ENCODE assay signal across 14 cellular contexts in the genomic region with DNA sequence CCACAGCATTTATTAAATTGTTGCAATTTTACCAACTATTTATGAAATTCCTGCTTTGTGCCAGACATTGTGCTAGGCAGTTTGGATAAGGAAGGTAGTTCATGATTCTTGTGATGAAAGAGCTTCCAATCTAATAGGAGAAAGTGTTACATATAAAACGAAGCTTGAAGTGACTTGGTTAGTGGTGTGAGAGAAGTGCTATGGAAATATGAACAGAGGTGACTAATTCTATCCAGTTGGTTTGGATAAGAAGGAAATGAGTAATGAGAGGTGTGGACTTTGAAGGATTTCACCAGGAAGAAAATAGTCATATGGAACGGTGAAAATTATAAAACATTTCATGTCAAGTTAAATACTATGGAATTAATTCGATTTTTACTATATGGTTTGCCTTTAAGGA. TPM values are rescaled to one million over a fixed set of nuclear protein-coding genes. Genes with fewer than 3 reads are reported as not detected.
DNase-seq lines count a peak whose midpoint lies in the region; FAIRE-seq and TF ChIP-seq lines count a peak whose summit lies in the region.
"Had no signal": no experiment of that assay in that cellular context is flagged by ENCODE, and none has a peak within 500 bp of the region (broad histone marks: within the 10 kb centered on the region; RNA-seq: fewer than 3 reads in every experiment).

No MANE protein-coding gene starts in this region.

- intact Hi-C loops in testis (cut with DNase I; ENCODE audit: low total_unique reads): no loop called here

- no peak overlapping the region for H3K9ac ChIP-seq in endocrine pancreas (ENCODE audit: control insufficient read depth, insufficient read depth, low read length)

- TF ChIP-seq CTCF in testis (IDR thresholded peaks at IDR 0.05): no peak

- FAIRE-seq in RCC 7860 (lab: Jason Lieb, UNC): peak; percentile 93

- H3K9me3 ChIP-seq in endocrine pancreas (ENCODE audit: control insufficient read depth, low read length) (no peaks in the 10 kb centered on the region), testis (no peaks in the 10 kb centered on the region)

- H3K27ac ChIP-seq in testis: no peak overlapping the region
- H3K27ac ChIP-seq: esophagus muscularis mucosa had no signal

- H3K27me3 ChIP-seq in endocrine pancreas (ENCODE audit: control insufficient read depth, insufficient read depth, low read length) (no peaks in the 10 kb centered on the region), testis (no peaks in the 10 kb centered on the region)
- H3K27me3 ChIP-seq: esophagus muscularis mucosa had no signal

- H3K4me1 ChIP-seq in endocrine pancreas (ENCODE audit: control insufficient read depth, insufficient read depth, low read length): no peaks in the 10 kb centered on the region
- no peaks in the 10 kb centered on the region for H3K4me1 ChIP-seq in testis
- H3K4me1 ChIP-seq: esophagus muscularis mucosa had no signal

- 80 to 83% methylated on average over 3 of the region's 3 CpGs for WGBS in testis, 2 donors

- H3K36me3 ChIP-seq in endocrine pancreas (ENCODE audit: control insufficient read depth, insufficient read depth, low read length) (no peaks in the 10 kb centered on the region), testis (ENCODE audit: low read depth, missing control alignments) (no peaks in the 10 kb centered on the region)
- H3K36me3 ChIP-seq: esophagus muscularis mucosa had no signal

- DNase-seq in GM03348 (ENCODE audit: low spot score): peak; percentile 62
- peak; percentile 75 for DNase-seq in RCC 7860 (ENCODE audit: low spot score)
- DNase-seq in non-pigmented ciliary epithelial cell (ENCODE audit: low read depth): peak; percentile 56
- DNase-seq in UCSD-AML1 (lab: John Stamatoyannopoulos, UW; ENCODE audit: unreplicated experiment): no peak
- DNase-seq in T-helper 9 cell: no peak
- no peak for DNase-seq in testis
- DNase-seq in Kasumi-1 (lab: John Stamatoyannopoulos, UW): no peak
- DNase-seq: activated CD8-positive, alpha-beta T cell treated with anti-CD3 and anti-CD28 coated beads for 36 hours; activated effector memory CD4-positive, alpha-beta T cell treated with anti-CD3 and anti-CD28 coated beads, Interleukin-2, amount 50 U/mL, for 16 hours; central memory CD4-positive, alpha-beta T cell; MM.1S; naive B cell had no signal

- H3K4me3 ChIP-seq in endocrine pancreas (ENCODE audit: control insufficient read depth, insufficient read depth, low read length) (peak overlapping the region; percentile 19), testis (no peak overlapping the region)
- H3K4me3 ChIP-seq: esophagus muscularis mucosa had no signal

- TF ChIP-seq POLR2A in testis (IDR thresholded peaks at IDR 0.05): no peak

RNA-seq across cellular contexts. Expression of a gene that starts 48.6 kb away (rescaled TPM):
- total RNA-seq in testis: 10 to 100 TPM; 12.1 to 17.3 TPM
- polyA plus RNA-seq in testis (ENCODE audit: insufficient read depth, low read depth, low replicate concordance): 7.6 TPM

Comparison
In these comparisons a context has a peak if more than half of its experiments do, and no peak if none do; other contexts are left out.
1. DNase-seq: peak in GM03348 (single experiment), RCC 7860 (single experiment) and non-pigmented ciliary epithelial cell (single experiment); none in UCSD-AML1 (single experiment), T-helper 9 cell (single experiment), testis (single experiment) and Kasumi-1 (0 of 2).